ENCODE assay signal across 18 cellular contexts in the genomic region with DNA sequence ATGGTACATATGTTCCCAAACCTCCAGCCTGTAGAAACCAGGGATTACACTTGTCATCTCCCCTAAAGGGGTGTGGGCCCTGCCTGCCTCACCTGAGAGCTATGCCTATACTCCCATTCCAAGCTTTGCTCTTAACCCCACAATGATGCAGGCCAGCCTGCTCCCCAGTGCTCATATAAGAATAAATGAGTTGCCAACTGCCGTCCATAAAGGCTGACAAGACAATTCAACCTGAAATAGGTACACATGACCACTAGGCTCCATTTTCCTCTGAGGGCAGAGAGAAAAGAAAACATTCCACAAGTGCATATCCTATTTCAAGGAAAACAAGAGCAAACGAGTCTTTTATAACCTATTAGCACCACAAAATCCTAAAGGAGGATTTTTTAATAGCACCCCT. TPM values are rescaled to one million over a fixed set of nuclear protein-coding genes. Genes with fewer than 3 reads are reported as not detected.
DNase-seq lines count a peak whose midpoint lies in the region; ATAC-seq and TF ChIP-seq lines count a peak whose summit lies in the region.
"Had no signal": no experiment of that assay in that cellular context is flagged by ENCODE, and none has a peak within 500 bp of the region (broad histone marks: within the 10 kb centered on the region; RNA-seq: fewer than 3 reads in every experiment).

No MANE protein-coding gene starts in this region.

- H3K9me3 ChIP-seq in CD4-positive, alpha-beta T cell (ENCODE audit: control insufficient read depth, low read length), result no peaks in the 10 kb centered on the region
- no peaks in the 10 kb centered on the region for H3K9me3 ChIP-seq in esophagus squamous epithelium
- H3K9me3 ChIP-seq: BLaER1, right atrium auricular region, suprapubic skin had no signal

- peak; percentile 11 for TF ChIP-seq CTCF in CD4-positive, alpha-beta T cell (IDR thresholded peaks at IDR 0.05)
- no peak for TF ChIP-seq CTCF in WTC11 (IDR thresholded peaks at IDR 0.05)
- TF ChIP-seq CTCF in esophagus squamous epithelium (IDR thresholded peaks at IDR 0.05), result no peak

- no peaks in the 10 kb centered on the region for H3K27me3 ChIP-seq in CD4-positive, alpha-beta T cell (ENCODE audit: control insufficient read depth, insufficient read depth, low read length)
- no peaks in the 10 kb centered on the region for H3K27me3 ChIP-seq in esophagus squamous epithelium
- H3K27me3 ChIP-seq: BLaER1, right atrium auricular region, suprapubic skin had no signal

- H3K27me3 Mint-ChIP-seq in CD4-positive, alpha-beta T cell, result no peaks in the 10 kb centered on the region
- no peaks in the 10 kb centered on the region for H3K27me3 Mint-ChIP-seq in WTC11 (ENCODE audit: low read depth)

- CTCF ChIA-PET in CD4-positive, alpha-beta T cell (lab: Charles Lee), result interaction anchor here (2.4 kb wide), 1 partner anchor 108 kb away, joined by 35 read pairs; no protein-coding TSS in a partner anchor
- CTCF ChIA-PET in WTC11 (lab: Charles Lee), result interaction anchor here (0.6 to 5.1 kb wide), 3 partner anchors 104 to 1137 kb away, joined by 3 to 46 read pairs (median 5); no protein-coding TSS in a partner anchor

- H3K36me3 Mint-ChIP-seq in CD4-positive, alpha-beta T cell (ENCODE audit: low read depth), result peaks cover 91% of the 10 kb centered on the region
- H3K36me3 Mint-ChIP-seq in WTC11, result peaks cover 29% of the 10 kb centered on the region

- ATAC-seq in CD4-positive, alpha-beta T cell (ENCODE audit: poor library complexity), result peak; percentile 7
- ATAC-seq in WTC11 (no peak), GM18498 (IDR thresholded peaks at IDR 0.05; ENCODE audit: unreplicated experiment) (no peak)

- H3K27ac Mint-ChIP-seq in CD4-positive, alpha-beta T cell, result peak overlapping the region; percentile 89
- H3K27ac Mint-ChIP-seq in WTC11, result peak overlapping the region; percentile 60

- no peak for TF ChIP-seq POLR2A in esophagus squamous epithelium (IDR thresholded peaks at IDR 0.05)

- DNase-seq in NCI-H2107 treated with DMSO at 0.1 percent for 48 hours (lab: John Stamatoyannopoulos, UW; ENCODE audit: unreplicated experiment), result peak; percentile 4
- DNase-seq in NCI-H2107 (lab: John Stamatoyannopoulos, UW), result no peak
- DNase-seq in CD4-positive, alpha-beta T cell, result peak in 2 of 10 experiments; percentile 2 to 8
- DNase-seq in WTC11 (ENCODE audit: low spot score), result no peak
- peak; percentile 60 for DNase-seq in kidney glomerular epithelial cell (lab: John Stamatoyannopoulos, UW)
- no peak for DNase-seq in esophagus squamous epithelium (lab: John Stamatoyannopoulos, UW)
- no peak for DNase-seq in DMS153 (lab: John Stamatoyannopoulos, UW)
- DNase-seq: GOT3; Kasumi-1; NCI-H1417 treated with DMSO at 0.1 percent for 48 hours; NCI-H510A; stimulated activated CD4-positive, alpha-beta T cell treated with anti-CD3 and anti-CD28 coated beads, Interleukin-2, amount 100 ng/mL, for 24 hours had no signal

- intact Hi-C loops in CD4-positive, alpha-beta T cell (cut with DNase I, micrococcal nuclease), result no loop called here
- intact Hi-C loops in esophagus squamous epithelium (cut with DNase I), result no loop called here

- no peak overlapping the region for H3K27ac ChIP-seq in CD4-positive, alpha-beta T cell (ENCODE audit: low read depth, low read length)
- no peak overlapping the region for H3K27ac ChIP-seq in esophagus squamous epithelium
- H3K27ac ChIP-seq: 22Rv1, BLaER1, right atrium auricular region, SK-N-MC had no signal

- POLR2A ChIA-PET in CD4-positive, alpha-beta T cell (lab: Charles Lee), result interaction anchor here (0.8 to 24.9 kb wide), 9 partner anchors 8 to 318 kb away, joined by 3 to 350 read pairs (median 12); a partner anchor contains a TSS
- POLR2A ChIA-PET in WTC11 (lab: Charles Lee), result interaction anchor here (0.7 kb wide), 1 partner anchor 38 kb away, joined by 9 read pairs; no protein-coding TSS in a partner anchor

- no peak overlapping the region for H3K4me3 ChIP-seq in esophagus squamous epithelium
- H3K4me3 ChIP-seq: BLaER1, right atrium auricular region, SK-N-MC, suprapubic skin had no signal

- H3K9me3 Mint-ChIP-seq in CD4-positive, alpha-beta T cell, result no peaks in the 10 kb centered on the region
- no peaks in the 10 kb centered on the region for H3K9me3 Mint-ChIP-seq in WTC11

- peak overlapping the region; percentile 52 for H3K4me3 Mint-ChIP-seq in CD4-positive, alpha-beta T cell
- H3K4me3 Mint-ChIP-seq in WTC11, result no peak overlapping the region

- H3K36me3 ChIP-seq in esophagus squamous epithelium, result peaks cover 12 to 100% (median 26%) of the 10 kb centered on the region in 3 donors

- H3K4me1 ChIP-seq in esophagus squamous epithelium, result peaks cover 4 to 41% (median 7%) of the 10 kb centered on the region in 3 donors
- H3K4me1 ChIP-seq: BLaER1 had no signal

- WGBS in esophagus squamous epithelium, 2 donors, result 64 to 77% methylated on average over 2 of the region's 2 CpGs

- peaks cover 74% of the 10 kb centered on the region for H3K4me1 Mint-ChIP-seq in CD4-positive, alpha-beta T cell (ENCODE audit: low read depth)
- no peaks in the 10 kb centered on the region for H3K4me1 Mint-ChIP-seq in WTC11

TF ChIP-seq in WTC11, 78 proteins besides CTCF, POLR2A, EP300 and RAD21 (continues in another document):
- TF ChIP-seq ATF1 (CRISPR knock-in tag; IDR thresholded peaks at IDR 0.05) (no peak), MXD4 (CRISPR knock-in tag; IDR thresholded peaks at IDR 0.05; ENCODE audit: borderline replicate concordance) (no peak), NFYB (CRISPR knock-in tag; conservative IDR thresholded peaks at IDR 0.05; ENCODE audit: low read depth) (no peak), SMAD3 (CRISPR knock-in tag; IDR thresholded peaks at IDR 0.05; ENCODE audit: borderline replicate concordance) (no peak), FOXJ3 (CRISPR knock-in tag; IDR thresholded peaks at IDR 0.05; ENCODE audit: borderline replicate concordance) (no peak)
- TF ChIP-seq, protein P1, sequence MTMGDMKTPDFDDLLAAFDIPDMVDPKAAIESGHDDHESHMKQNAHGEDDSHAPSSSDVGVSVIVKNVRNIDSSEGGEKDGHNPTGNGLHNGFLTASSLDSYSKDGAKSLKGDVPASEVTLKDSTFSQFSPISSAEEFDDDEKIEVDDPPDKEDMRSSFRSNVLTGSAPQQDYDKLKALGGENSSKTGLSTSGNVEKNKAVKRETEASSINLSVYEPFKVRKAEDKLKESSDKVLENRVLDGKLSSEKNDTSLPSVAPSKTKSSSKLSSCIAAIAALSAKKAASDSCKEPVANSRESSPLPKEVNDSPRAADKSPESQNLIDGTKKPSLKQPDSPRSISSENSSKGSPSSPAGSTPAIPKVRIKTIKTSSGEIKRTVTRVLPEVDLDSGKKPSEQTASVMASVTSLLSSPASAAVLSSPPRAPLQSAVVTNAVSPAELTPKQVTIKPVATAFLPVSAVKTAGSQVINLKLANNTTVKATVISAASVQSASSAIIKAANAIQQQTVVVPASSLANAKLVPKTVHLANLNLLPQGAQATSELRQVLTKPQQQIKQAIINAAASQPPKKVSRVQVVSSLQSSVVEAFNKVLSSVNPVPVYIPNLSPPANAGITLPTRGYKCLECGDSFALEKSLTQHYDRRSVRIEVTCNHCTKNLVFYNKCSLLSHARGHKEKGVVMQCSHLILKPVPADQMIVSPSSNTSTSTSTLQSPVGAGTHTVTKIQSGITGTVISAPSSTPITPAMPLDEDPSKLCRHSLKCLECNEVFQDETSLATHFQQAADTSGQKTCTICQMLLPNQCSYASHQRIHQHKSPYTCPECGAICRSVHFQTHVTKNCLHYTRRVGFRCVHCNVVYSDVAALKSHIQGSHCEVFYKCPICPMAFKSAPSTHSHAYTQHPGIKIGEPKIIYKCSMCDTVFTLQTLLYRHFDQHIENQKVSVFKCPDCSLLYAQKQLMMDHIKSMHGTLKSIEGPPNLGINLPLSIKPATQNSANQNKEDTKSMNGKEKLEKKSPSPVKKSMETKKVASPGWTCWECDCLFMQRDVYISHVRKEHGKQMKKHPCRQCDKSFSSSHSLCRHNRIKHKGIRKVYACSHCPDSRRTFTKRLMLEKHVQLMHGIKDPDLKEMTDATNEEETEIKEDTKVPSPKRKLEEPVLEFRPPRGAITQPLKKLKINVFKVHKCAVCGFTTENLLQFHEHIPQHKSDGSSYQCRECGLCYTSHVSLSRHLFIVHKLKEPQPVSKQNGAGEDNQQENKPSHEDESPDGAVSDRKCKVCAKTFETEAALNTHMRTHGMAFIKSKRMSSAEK (CRISPR knock-in tag; IDR thresholded peaks at IDR 0.05; ENCODE audit: borderline replicate concordance), result no peak
- TF ChIP-seq, protein P2, sequence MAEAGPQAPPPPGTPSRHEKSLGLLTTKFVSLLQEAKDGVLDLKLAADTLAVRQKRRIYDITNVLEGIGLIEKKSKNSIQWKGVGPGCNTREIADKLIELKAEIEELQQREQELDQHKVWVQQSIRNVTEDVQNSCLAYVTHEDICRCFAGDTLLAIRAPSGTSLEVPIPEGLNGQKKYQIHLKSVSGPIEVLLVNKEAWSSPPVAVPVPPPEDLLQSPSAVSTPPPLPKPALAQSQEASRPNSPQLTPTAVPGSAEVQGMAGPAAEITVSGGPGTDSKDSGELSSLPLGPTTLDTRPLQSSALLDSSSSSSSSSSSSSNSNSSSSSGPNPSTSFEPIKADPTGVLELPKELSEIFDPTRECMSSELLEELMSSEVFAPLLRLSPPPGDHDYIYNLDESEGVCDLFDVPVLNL (CRISPR knock-in tag; IDR thresholded peaks at IDR 0.05; ENCODE audit: borderline replicate concordance, low read depth), result no peak

RNA-seq across cellular contexts. Expression of a gene that starts 28.4 kb away (rescaled TPM):
- 100 to 1,000 TPM; 303 to 314 TPM for total RNA-seq in CD4-positive, alpha-beta T cell
- total RNA-seq in WTC11 (2021) (280 to 303 TPM (median 285 TPM) in 3 replicates), esophagus squamous epithelium (100 to 1,000 TPM; 159 to 260 (median 208) TPM)

RNA-seq across cellular contexts. Expression of a gene that starts 33.8 kb away (rescaled TPM):
- total RNA-seq in CD4-positive, alpha-beta T cell, result 100 to 1,000 TPM; 480 to 493 TPM
- total RNA-seq in WTC11 (2021), result 8.9 to 11.3 TPM (median 9.6 TPM) in 3 replicates
- 1 to 10 TPM; 1.9 to 7.6 (median 2.8) TPM for total RNA-seq in esophagus squamous epithelium

Comparison
In these comparisons a context has a peak if more than half of its experiments do, and no peak if none do; other contexts are left out.
1. DNase-seq: peak in NCI-H2107 treated with DMSO at 0.1 percent for 48 hours (single experiment) and kidney glomerular epithelial cell (single experiment); none in NCI-H2107 (single experiment), WTC11 (single experiment), esophagus squamous epithelium (single experiment) and DMS153 (single experiment).
2. RNA of a gene that starts 33.8 kb away (total RNA-seq): 480 to 493 TPM in CD4-positive, alpha-beta T cell; 8.9 to 11.3 TPM in WTC11 and 1.9 to 7.6 TPM in esophagus squamous epithelium; every median in the first group is over 10 times any median in the second.